9 cellular contexts compared by ENCODE assay signal in the genomic region with DNA sequence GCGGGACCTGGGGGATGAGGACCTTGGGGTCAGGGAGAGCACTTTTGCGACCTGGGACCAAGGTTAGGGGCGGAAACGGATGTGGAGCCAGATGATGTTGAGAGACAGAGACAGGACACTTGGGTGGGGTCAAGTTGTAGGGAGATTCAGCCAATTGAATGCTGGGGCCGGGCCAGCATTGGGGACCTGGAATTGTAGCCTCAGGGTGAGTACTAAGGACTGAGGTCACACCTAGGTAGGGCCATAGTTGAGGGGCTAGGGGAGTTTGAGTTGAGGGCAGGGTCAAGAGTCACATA. TPM values are rescaled to one million over a fixed set of nuclear protein-coding genes. Genes with fewer than 3 reads are reported as not detected.
DNase-seq lines count a peak whose midpoint lies in the region; ATAC-seq and TF ChIP-seq lines count a peak whose summit lies in the region.
"Had no signal": no experiment of that assay in that cellular context is flagged by ENCODE, and none has a peak within 500 bp of the region (broad histone marks: within the 10 kb centered on the region; RNA-seq: fewer than 3 reads in every experiment).

No MANE protein-coding gene starts in this region.

- H3K27me3 ChIP-seq in SJCRH30 = no peaks in the 10 kb centered on the region
- no peaks in the 10 kb centered on the region for H3K27me3 ChIP-seq in esophagus muscularis mucosa
- H3K27me3 ChIP-seq in rectal smooth muscle tissue (ENCODE audit: control insufficient read depth, insufficient read depth, low read length) = no peaks in the 10 kb centered on the region

- TF ChIP-seq EP300 in esophagus muscularis mucosa (IDR thresholded peaks at IDR 0.05) = no peak

- TF ChIP-seq POLR2A in esophagus muscularis mucosa (IDR thresholded peaks at IDR 0.05; ENCODE audit: low read depth) = no peak

- ATAC-seq in HG03460 (IDR thresholded peaks at IDR 0.05; ENCODE audit: unreplicated experiment) = no peak

- WGBS in esophagus muscularis mucosa = 20% methylated on average over 5 of the region's 5 CpGs

- H3K4me3 ChIP-seq in GM12864 (ENCODE audit: low read depth, low read length) (peak overlapping the region; percentile 58), SJCRH30 (peak overlapping the region; percentile 58), esophagus muscularis mucosa (peak overlapping the region; percentile 71 to 94 (median 84)), rectal smooth muscle tissue (ENCODE audit: low read length) (peak overlapping the region; percentile 70)

- H3K27ac ChIP-seq in SJCRH30 = peak overlapping the region; percentile 29; the same call in 1 of the 2 replicates
- peak overlapping the region; percentile 95 to 100 (median 99) for H3K27ac ChIP-seq in esophagus muscularis mucosa (replicated peaks in 1 of 4)
- H3K27ac ChIP-seq in rectal smooth muscle tissue (ENCODE audit: low read depth, low read length) = peak overlapping the region; percentile 68

- intact Hi-C loops in esophagus muscularis mucosa (cut with DNase I) = no loop called here

- DNase-seq in GM12864 (ENCODE audit: low read depth) (no peak), SJCRH30 (no peak), esophagus muscularis mucosa (ENCODE audit: extremely low spot score) (peak; percentile 92), H4 (ENCODE audit: low spot score) (no peak), islet precursor cell (no peak), NCI-H187 treated with DMSO at 0.1 percent for 48 hours (lab: John Stamatoyannopoulos, UW) (no peak)
- DNase-seq: cortex of kidney had no signal

- no peak for TF ChIP-seq CTCF in GM12864 (IDR thresholded peaks at IDR 0.05; ENCODE audit: low read depth, low read length, missing control alignments)
- TF ChIP-seq CTCF in esophagus muscularis mucosa (IDR thresholded peaks at IDR 0.05) = no peak

- H3K36me3 ChIP-seq in SJCRH30 (0 out of 2 replicates have a peak, but pooled peaks cover 4% of the 10 kb centered on the region), esophagus muscularis mucosa (peaks cover 3 to 27% (median 27%) of the 10 kb centered on the region in 4 donors), rectal smooth muscle tissue (ENCODE audit: control insufficient read depth, insufficient read depth, low read length) (no peaks in the 10 kb centered on the region)

- H3K9me3 ChIP-seq in SJCRH30 (replicated peaks) = no peaks in the 10 kb centered on the region
- H3K9me3 ChIP-seq in esophagus muscularis mucosa = no peaks in the 10 kb centered on the region

- peaks cover 6% of the 10 kb centered on the region; the same call in 1 of the 2 replicates for H3K4me1 ChIP-seq in SJCRH30
- peaks cover 13 to 63% (median 56%) of the 10 kb centered on the region in 4 donors for H3K4me1 ChIP-seq in esophagus muscularis mucosa
- peaks cover 6% of the 10 kb centered on the region for H3K4me1 ChIP-seq in rectal smooth muscle tissue (ENCODE audit: control insufficient read depth, insufficient read depth, low read length)

- no peak overlapping the region for H3K9ac ChIP-seq in rectal smooth muscle tissue (ENCODE audit: low read length)

RNA-seq across cellular contexts. Expression of a gene that starts 1.2 kb away (rescaled TPM):
- total RNA-seq in SJCRH30 (2014; rRNA removed; shearing (Covaris generic)) = 24.6 and 28.5 TPM in 2 replicates
- 100 to 1,000 TPM in 1 of 4 donors, 10 to 100 TPM in 3; 55.2 to 109 (median 71.8) TPM for total RNA-seq in esophagus muscularis mucosa
- 28.1 and 30.8 TPM in 2 replicates for total RNA-seq in H4 (2014; rRNA removed; shearing (Covaris generic))

RNA-seq across cellular contexts. Expression of a gene that starts 2.0 kb away (rescaled TPM):
- total RNA-seq in SJCRH30 (2014; rRNA removed; shearing (Covaris generic)) = 1.2 and 1.4 TPM in 2 replicates
- total RNA-seq in esophagus muscularis mucosa = 1 to 10 TPM; 1.3 to 3.7 (median 2.4) TPM
- total RNA-seq in H4 (2014; rRNA removed; shearing (Covaris generic)) = 0.55 and 0.77 TPM in 2 replicates

RNA-seq across cellular contexts. Expression of a gene that starts 12.4 kb away (rescaled TPM):
- total RNA-seq in SJCRH30 (2014; rRNA removed; shearing (Covaris generic)) = 65.1 and 67.6 TPM in 2 replicates
- 100 to 1,000 TPM in 2 of 4 donors, 10 to 100 TPM in 2; 77.2 to 111 (median 94.2) TPM for total RNA-seq in esophagus muscularis mucosa
- 76.4 and 122 TPM in 2 replicates for total RNA-seq in H4 (2014; rRNA removed; shearing (Covaris generic))

RNA-seq across cellular contexts. Expression of a gene that starts 19.2 kb away (rescaled TPM):
- total RNA-seq in SJCRH30 (2014; rRNA removed; shearing (Covaris generic)) = 41.7 and 49.0 TPM in 2 replicates
- total RNA-seq in esophagus muscularis mucosa = 10 to 100 TPM; 43.6 to 61.0 (median 56.8) TPM
- 41.1 and 48.4 TPM in 2 replicates for total RNA-seq in H4 (2014; rRNA removed; shearing (Covaris generic))

RNA-seq across cellular contexts. Expression of a gene that starts 40.3 kb away (rescaled TPM):
- not detected in 2 replicates for total RNA-seq in SJCRH30 (2014; rRNA removed; shearing (Covaris generic))
- total RNA-seq in esophagus muscularis mucosa = not detected
- total RNA-seq in H4 (2014; rRNA removed; shearing (Covaris generic)) = not detected in 2 replicates

Comparison
In these comparisons a context has a peak if more than half of its experiments do, and no peak if none do; other contexts are left out.
1. H3K27ac ChIP-seq: peak in every context shown above with its lines; median percentile 99 in esophagus muscularis mucosa; 68 in rectal smooth muscle tissue; 29 in SJCRH30.